ENCODE assay signal across 1 cellular context in genomic region chr6:158958504-158959386, GRCh38.
TF ChIP-seq lines count a peak whose summit lies in the region.

No MANE protein-coding gene starts in this region.

TF ChIP-seq in HepG2, 621 proteins besides CTCF, POLR2A, EP300 and RAD21 (continued from another document):
- TF ChIP-seq PLRG1 (conservative IDR thresholded peaks at IDR 0.05) (no peak), STAG1 (CRISPR knock-in tag; IDR thresholded peaks at IDR 0.05) (peak; percentile 23), ZFP41 (CRISPR knock-in tag; IDR thresholded peaks at IDR 0.05; ENCODE audit: borderline replicate concordance) (no peak)
